Comparison of ENCODE assay signal across 9 cellular contexts in genomic region chr20:38290829-38291581, GRCh38. TPM values are rescaled to one million over a fixed set of nuclear protein-coding genes. Genes with fewer than 3 reads are reported as not detected.
DNase-seq lines count a peak whose midpoint lies in the region; ATAC-seq, FAIRE-seq and TF ChIP-seq lines count a peak whose summit lies in the region.
"Had no signal": no experiment of that assay in that cellular context is flagged by ENCODE, and none has a peak within 500 bp of the region (broad histone marks: within the 10 kb centered on the region; RNA-seq: fewer than 3 reads in every experiment).

No MANE protein-coding gene starts in this region.

- no peak overlapping the region for H3K9ac ChIP-seq in mesenchymal stem cell (ENCODE audit: low read length)

- H3K23ac ChIP-seq in mesenchymal stem cell (ENCODE audit: low read length in 2 of 2): no peak overlapping the region

- peaks cover 6 to 45% of the 10 kb centered on the region in 2 experiments for H3K27me3 ChIP-seq in mesenchymal stem cell (ENCODE audit: control insufficient read depth in 1 of 2, insufficient read depth in 1 of 2, low read length in 2 of 2)

- H4K91ac ChIP-seq in mesenchymal stem cell (ENCODE audit: low read length): peak overlapping the region; percentile 61

- H3K79me1 ChIP-seq in mesenchymal stem cell (replicated peaks; ENCODE audit: low read length, poor library complexity, severe bottlenecking): no peaks in the 10 kb centered on the region

- no peak for ATAC-seq in GM21423 (IDR thresholded peaks at IDR 0.05; ENCODE audit: unreplicated experiment)
- no peak for ATAC-seq in GM21381 (IDR thresholded peaks at IDR 0.05; ENCODE audit: unreplicated experiment)

- H3K4ac ChIP-seq in mesenchymal stem cell (ENCODE audit: low read depth in 1 of 2, low read length in 2 of 2): no peak overlapping the region

- H2AK5ac ChIP-seq in mesenchymal stem cell (ENCODE audit: low read length, severe bottlenecking): no peak overlapping the region

- no peak overlapping the region for H2AFZ ChIP-seq in mesenchymal stem cell (ENCODE audit: low read depth, low read length)

- no peak overlapping the region for H2BK12ac ChIP-seq in mesenchymal stem cell (ENCODE audit: low read length in 2 of 2)

- H3K36me3 ChIP-seq in mesenchymal stem cell (ENCODE audit: control insufficient read depth in 1 of 2, insufficient read depth in 2 of 2, low read depth in 1 of 2, low read length in 2 of 2): no peaks in the 10 kb centered on the region

- H3K27ac ChIP-seq in mesenchymal stem cell (ENCODE audit: low read length, poor library complexity, severe bottlenecking): no peak overlapping the region

- H3K4me2 ChIP-seq in mesenchymal stem cell (ENCODE audit: low read length, poor library complexity, severe bottlenecking): peak overlapping the region; percentile 49

- H2BK5ac ChIP-seq in mesenchymal stem cell (ENCODE audit: low read depth, low read length, poor library complexity, severe bottlenecking): no peak overlapping the region

- H3K18ac ChIP-seq in mesenchymal stem cell (ENCODE audit: low read depth in 1 of 2, low read length in 2 of 2): no peak overlapping the region

- peaks cover 22% of the 10 kb centered on the region for H3K4me1 ChIP-seq in mesenchymal stem cell (ENCODE audit: control insufficient read depth, insufficient read depth, low read depth, low read length)

- no peak overlapping the region for H2BK15ac ChIP-seq in mesenchymal stem cell (ENCODE audit: low read depth, poor library complexity, severe bottlenecking)

- no peak for FAIRE-seq in D721Med (lab: Jason Lieb, UNC)
- FAIRE-seq: colon had no signal

- no peak for DNase-seq in D721Med (ENCODE audit: insufficient read length, low spot score)
- DNase-seq in M059J (ENCODE audit: low read depth): peak; percentile 96
- peak; percentile 98 for DNase-seq in choroid plexus epithelial cell (ENCODE audit: low read depth)
- peak; percentile 92 for DNase-seq in mesenchymal stem cell
- DNase-seq in NOMO-1 (lab: John Stamatoyannopoulos, UW; ENCODE audit: unreplicated experiment in 2 of 2): no peak
- DNase-seq in activated T-cell treated with anti-CD3 and anti-CD28 coated beads, Interleukin-2, amount 50 U/mL, for 48 hours: no peak

- H2BK120ac ChIP-seq in mesenchymal stem cell (ENCODE audit: low read depth, low read length): no peak overlapping the region

- H4K8ac ChIP-seq in mesenchymal stem cell (ENCODE audit: low read length): no peak overlapping the region

- H3K9me3 ChIP-seq in mesenchymal stem cell (ENCODE audit: control insufficient read depth, low read length): no peaks in the 10 kb centered on the region

- TF ChIP-seq CTCF in D721Med (IDR thresholded peaks at IDR 0.05; ENCODE audit: insufficient read depth, missing control alignments): peak; percentile 14
- TF ChIP-seq CTCF in choroid plexus epithelial cell (conservative IDR thresholded peaks at IDR 0.05; ENCODE audit: low read depth, low read length): peak; percentile 79

- H3K4me3 ChIP-seq in choroid plexus epithelial cell (ENCODE audit: low read depth, low read length) (no peak overlapping the region), mesenchymal stem cell (ENCODE audit: insufficient read depth in 1 of 2, low read depth in 1 of 2, low read length in 2 of 2) (no peak overlapping the region)

- 56% methylated on average over 15 of the region's 16 CpGs for WGBS in mesenchymal stem cell

- H3K14ac ChIP-seq in mesenchymal stem cell (ENCODE audit: low read length in 2 of 2): no peak overlapping the region

RNA-seq across cellular contexts. Expression of gene BPI, which starts 13.0 kb away (rescaled TPM):
- total RNA-seq in M059J (2014; rRNA removed; shearing (Covaris generic)): 0.91 and 1.5 TPM in 2 replicates
- polyA plus RNA-seq in mesenchymal stem cell (2013, experiment 1 of 2): not detected
- polyA plus RNA-seq in mesenchymal stem cell (2013, experiment 2 of 2): not detected

RNA-seq across cellular contexts. Expression of gene KIAA1755, which starts 30.5 kb away (rescaled TPM):
- 1.8 and 3.8 TPM in 2 replicates for total RNA-seq in M059J (2014; rRNA removed; shearing (Covaris generic))
- 0.50 TPM for polyA plus RNA-seq in mesenchymal stem cell (2013, experiment 1 of 2)
- polyA plus RNA-seq in mesenchymal stem cell (2013, experiment 2 of 2): 0.40 TPM

RNA-seq across cellular contexts. Expression of gene LBP, which starts 55.3 kb away (rescaled TPM):
- total RNA-seq in M059J (2014; rRNA removed; shearing (Covaris generic)): 0.22 TPM in 1 of 2 replicates, not detected in the other
- polyA plus RNA-seq in mesenchymal stem cell (2013, experiment 1 of 2): 0.08 TPM
- polyA plus RNA-seq in mesenchymal stem cell (2013, experiment 2 of 2): 0.12 TPM

Comparison
In these comparisons a context has a peak if more than half of its experiments do, and no peak if none do; other contexts are left out.
1. DNase-seq: peak in M059J (single experiment), choroid plexus epithelial cell (single experiment) and mesenchymal stem cell (single experiment); none in D721Med (single experiment), NOMO-1 (0 of 2) and activated T-cell treated with anti-CD3 and anti-CD28 coated beads, Interleukin-2, amount 50 U/mL, for 48 hours (0 of 2).